ENCODE assay signal across 20 cellular contexts in genomic region chr14:104717137-104717536, GRCh38. TPM values are rescaled to one million over a fixed set of nuclear protein-coding genes. Genes with fewer than 3 reads are reported as not detected.
A peak's percentile ranks its signal among the peaks of the same experiment; 100 is the strongest.
DNase-seq lines count a peak whose midpoint lies in the region; ATAC-seq lines count a peak whose summit lies in the region.
"Had no signal": no experiment of that assay in that cellular context is flagged by ENCODE, and none has a peak within 500 bp of the region (broad histone marks: within the 10 kb centered on the region; RNA-seq: fewer than 3 reads in every experiment).

No MANE protein-coding gene starts in this region.

- no peak overlapping the region for H2BK12ac ChIP-seq in neuronal stem cell (ENCODE audit: low read length)

- H3K4ac ChIP-seq in neuronal stem cell (ENCODE audit: low read length) = no peak overlapping the region

- H4K20me1 ChIP-seq in BLaER1 = peaks cover 7% of the 10 kb centered on the region

- H3K4me3 ChIP-seq in BLaER1 = peak overlapping the region; percentile 19; the same call in 1 of the 2 replicates
- H3K4me3 ChIP-seq in neuronal stem cell (ENCODE audit: low read length in 2 of 2) = no peak overlapping the region
- H3K4me3 ChIP-seq: PC-9 had no signal

- no peak overlapping the region for H4K8ac ChIP-seq in neuronal stem cell (ENCODE audit: low read depth, low read length)

- no peak overlapping the region for H4K91ac ChIP-seq in neuronal stem cell (ENCODE audit: low read depth, low read length, poor library complexity)

- H3K9ac ChIP-seq in BLaER1 = peak overlapping the region; percentile 58; the same call in 1 of the 2 replicates
- no peak overlapping the region for H3K9ac ChIP-seq in neuronal stem cell (ENCODE audit: low read depth, low read length, poor library complexity)
- H3K9ac ChIP-seq: SK-N-SH had no signal

- H2AFZ ChIP-seq in neuronal stem cell (ENCODE audit: low read length) = no peak overlapping the region
- H2AFZ ChIP-seq: PC-9 had no signal

- H3K27me3 Mint-ChIP-seq in T-helper 1 cell treated with Interleukin-12 subunit alpha and Interleukin-12 subunit beta and Interleukin-4 antibody, amounts not matched to agents 30 μg/mL and 1 μg/mL, for 36 hours (ENCODE audit: low read depth) = no peaks in the 10 kb centered on the region
- H3K27me3 Mint-ChIP-seq: CD8-positive, alpha-beta memory T cell had no signal

- H3K9me3 Mint-ChIP-seq in T-helper 1 cell treated with Interleukin-12 subunit alpha and Interleukin-12 subunit beta and Interleukin-4 antibody, amounts not matched to agents 30 μg/mL and 1 μg/mL, for 36 hours = no peaks in the 10 kb centered on the region
- H3K9me3 Mint-ChIP-seq: CD8-positive, alpha-beta memory T cell had no signal

- no peak overlapping the region for H3K4me3 Mint-ChIP-seq in T-helper 1 cell treated with Interleukin-12 subunit alpha and Interleukin-12 subunit beta and Interleukin-4 antibody, amounts not matched to agents 30 μg/mL and 1 μg/mL, for 36 hours
- H3K4me3 Mint-ChIP-seq: CD8-positive, alpha-beta memory T cell had no signal

- peak overlapping the region; percentile 45 for H3K27ac Mint-ChIP-seq in T-helper 1 cell treated with Interleukin-12 subunit alpha and Interleukin-12 subunit beta and Interleukin-4 antibody, amounts not matched to agents 30 μg/mL and 1 μg/mL, for 36 hours
- H3K27ac Mint-ChIP-seq: CD8-positive, alpha-beta memory T cell had no signal

- H2BK5ac ChIP-seq in neuronal stem cell (ENCODE audit: low read length) = no peak overlapping the region

- H3K4me1 Mint-ChIP-seq in T-helper 1 cell treated with Interleukin-12 subunit alpha and Interleukin-12 subunit beta and Interleukin-4 antibody, amounts not matched to agents 30 μg/mL and 1 μg/mL, for 36 hours (ENCODE audit: low read depth) = peaks cover 2% of the 10 kb centered on the region

- no peaks in the 10 kb centered on the region for H3K27me3 ChIP-seq in BLaER1
- no peaks in the 10 kb centered on the region for H3K27me3 ChIP-seq in neuronal stem cell (ENCODE audit: control insufficient read depth in 3 of 3, insufficient read depth in 3 of 3, low read depth in 1 of 3, low read length in 3 of 3)

- peak overlapping the region; percentile 38 for H3K14ac ChIP-seq in neuronal stem cell (ENCODE audit: low read length)

- H3K9me3 ChIP-seq in BLaER1 (no peaks in the 10 kb centered on the region), neuronal stem cell (replicated peaks in 1 of 2; ENCODE audit: control insufficient read depth in 2 of 2, insufficient read depth in 1 of 2, low read depth in 1 of 2, low read length in 2 of 2) (no peaks in the 10 kb centered on the region)
- H3K9me3 ChIP-seq: SK-N-SH had no signal

- peaks cover 2% of the 10 kb centered on the region for H3K79me1 ChIP-seq in neuronal stem cell (ENCODE audit: low read depth, low read length)

- no peak overlapping the region for H2BK120ac ChIP-seq in neuronal stem cell (ENCODE audit: low read depth, low read length)

- H3K4me1 ChIP-seq in BLaER1 (peaks cover 84% of the 10 kb centered on the region), neuronal stem cell (ENCODE audit: control insufficient read depth in 2 of 2, insufficient read depth in 1 of 2, low read depth in 1 of 2, low read length in 2 of 2) (no peaks in the 10 kb centered on the region)

- H3K27ac ChIP-seq in BLaER1 = peak overlapping the region; percentile 92
- peak overlapping the region; percentile 26 for H3K27ac ChIP-seq in caudate nucleus (ENCODE audit: low read depth, low read length)
- no peak overlapping the region for H3K27ac ChIP-seq in neuronal stem cell (replicated peaks; ENCODE audit: low read length)
- H3K27ac ChIP-seq: PC-9 had no signal

- no peak overlapping the region for H2BK15ac ChIP-seq in neuronal stem cell (ENCODE audit: low read length)

- no peak for ATAC-seq in HG03039 (IDR thresholded peaks at IDR 0.05; ENCODE audit: unreplicated experiment)

- H3K4me2 ChIP-seq in BLaER1 (peak overlapping the region; percentile 93), neuronal stem cell (ENCODE audit: insufficient read depth, low read length, poor library complexity, severe bottlenecking) (no peak overlapping the region)
- H3K4me2 ChIP-seq: PC-9, SK-N-SH had no signal

- H2AK5ac ChIP-seq in neuronal stem cell (ENCODE audit: low read depth, low read length) = no peak overlapping the region

- H3K23ac ChIP-seq in neuronal stem cell (ENCODE audit: low read depth, low read length, poor library complexity) = no peak overlapping the region

- H3K36me3 Mint-ChIP-seq in T-helper 1 cell treated with Interleukin-12 subunit alpha and Interleukin-12 subunit beta and Interleukin-4 antibody, amounts not matched to agents 30 μg/mL and 1 μg/mL, for 36 hours (ENCODE audit: low read depth) = peaks cover 7% of the 10 kb centered on the region

- H3K18ac ChIP-seq in neuronal stem cell (ENCODE audit: low read length) = no peak overlapping the region

- WGBS in neuronal stem cell (ENCODE audit: extremely low coverage in 2 of 2, insufficient read length in 2 of 2, insufficient replicate concordance in 1 of 2), 2 donors = no CpG with 5 or more reads among the region's 22 CpGs

- DNase-seq in T-helper 1 cell (no peak), caudate nucleus (lab: John Stamatoyannopoulos, UW) (no peak), neuronal stem cell (ENCODE audit: low spot score) (no peak), NCI-H1048 (lab: John Stamatoyannopoulos, UW) (no peak)
- no peak for DNase-seq in stimulated activated CD4-positive, alpha-beta T cell treated with anti-CD3 and anti-CD28 coated beads, Interleukin-15, amount 100 ng/mL, for 24 hours
- DNase-seq: ACHN; C1 segment of cervical spinal cord; CD8-positive, alpha-beta memory T cell; DMS53; GDM1; Kasumi-1; NCI-H1417 treated with DMSO at 0.1 percent for 48 hours; NCI-H187; PC-9; RPMI8226; SIG-M5; SK-N-SH had no signal

- H3K36me3 ChIP-seq in BLaER1 (peaks cover 75% of the 10 kb centered on the region), neuronal stem cell (replicated peaks in 1 of 2; ENCODE audit: control insufficient read depth in 2 of 2, insufficient read depth in 2 of 2, low read length in 2 of 2) (peaks cover 18 to 58% of the 10 kb centered on the region in 2 donors)

RNA-seq across cellular contexts. Expression of gene ADSS1, which starts 6.9 kb away (rescaled TPM):
- polyA plus RNA-seq in neuronal stem cell (2013, experiment 1 of 2) = 23.8 TPM
- 21.4 TPM for polyA plus RNA-seq in neuronal stem cell (2013, experiment 2 of 2)

RNA-seq across cellular contexts. Expression of gene INF2, which starts 27.7 kb away (rescaled TPM):
- polyA plus RNA-seq in neuronal stem cell (2013, experiment 1 of 2) = 19.0 TPM
- polyA plus RNA-seq in neuronal stem cell (2013, experiment 2 of 2) = 19.6 TPM

RNA-seq across cellular contexts. Expression of gene SIVA1, which starts 35.8 kb away (rescaled TPM):
- 109 TPM for polyA plus RNA-seq in neuronal stem cell (2013, experiment 1 of 2)
- 114 TPM for polyA plus RNA-seq in neuronal stem cell (2013, experiment 2 of 2)
